In the genomic region with DNA sequence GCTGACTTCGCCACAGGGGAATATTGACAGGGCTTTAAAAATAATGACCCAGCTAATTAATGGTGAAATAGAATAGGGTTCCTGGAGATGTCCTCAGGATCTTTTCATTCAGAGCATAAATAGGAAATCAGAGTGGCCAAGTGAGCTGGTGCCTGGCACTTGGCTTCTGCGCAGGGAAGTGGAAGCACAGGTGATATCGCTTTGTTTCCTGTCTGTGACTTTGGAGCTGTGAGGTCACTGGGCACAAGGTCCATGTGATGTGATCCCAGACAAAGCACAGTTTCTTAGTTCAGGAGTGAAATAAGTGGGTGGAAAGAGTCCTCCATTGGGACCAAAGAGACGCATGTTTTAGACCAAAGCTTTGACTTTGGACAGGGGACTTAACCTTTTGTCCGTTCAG, we compare ENCODE assay signal across 15 cellular contexts.
DNase-seq lines count a peak whose midpoint lies in the region; FAIRE-seq and TF ChIP-seq lines count a peak whose summit lies in the region.
"Had no signal": no experiment of that assay in that cellular context is flagged by ENCODE, and none has a peak within 500 bp of the region (broad histone marks: within the 10 kb centered on the region; RNA-seq: fewer than 3 reads in every experiment).

No MANE protein-coding gene starts in this region.

- no peak overlapping the region for H3K27ac ChIP-seq in BLaER1
- no peak overlapping the region for H3K27ac ChIP-seq in astrocyte (ENCODE audit: low read depth, low read length)
- H3K27ac ChIP-seq in osteoblast (ENCODE audit: low read depth, low read length) = no peak overlapping the region
- no peak overlapping the region for H3K27ac ChIP-seq in coronary artery

- no peak for DNase-seq in astrocyte (ENCODE audit: low read depth)
- DNase-seq in osteoblast (ENCODE audit: insufficient read length, low spot score, missing footprints) = peak; percentile 23
- no peak for DNase-seq in GM03348 (ENCODE audit: low spot score)
- no peak for DNase-seq in AML-193 (lab: John Stamatoyannopoulos, UW)
- no peak for DNase-seq in coronary artery (ENCODE audit: low spot score)
- DNase-seq: ACHN; CD8-positive, alpha-beta memory T cell; DMS53 had no signal

- no peak for FAIRE-seq in astrocyte (lab: Jason Lieb, UNC)
- FAIRE-seq: H1, HepG2, HTR-8/SVneo had no signal

- peaks cover 10% of the 10 kb centered on the region for H3K27me3 Mint-ChIP-seq in astrocyte (ENCODE audit: low read depth, unreplicated experiment)
- peaks cover 9% of the 10 kb centered on the region for H3K27me3 Mint-ChIP-seq in nephron (ENCODE audit: low read depth)
- H3K27me3 Mint-ChIP-seq: B cell had no signal

- H2AFZ ChIP-seq in astrocyte (ENCODE audit: low read depth, low read length) (no peak overlapping the region), osteoblast (ENCODE audit: low read length) (no peak overlapping the region)

- no peak for TF ChIP-seq CTCF in astrocyte (IDR thresholded peaks at IDR 0.05; ENCODE audit: insufficient read depth, low read depth, low read length)
- TF ChIP-seq CTCF in nephron (IDR thresholded peaks at IDR 0.05; ENCODE audit: unreplicated experiment in 3 of 3) = no peak
- TF ChIP-seq CTCF in osteoblast (IDR thresholded peaks at IDR 0.05; ENCODE audit: extremely low read depth, low read depth, low read length) = no peak
- no peak for TF ChIP-seq CTCF in coronary artery (IDR thresholded peaks at IDR 0.05)

- H4K20me1 ChIP-seq in BLaER1 (no peaks in the 10 kb centered on the region), astrocyte (ENCODE audit: insufficient read depth, low read length) (no peaks in the 10 kb centered on the region), osteoblast (ENCODE audit: insufficient read depth, low read length) (no peaks in the 10 kb centered on the region)

- H3K4me2 ChIP-seq in BLaER1 (peak overlapping the region; percentile 74), astrocyte (ENCODE audit: low read length) (no peak overlapping the region), osteoblast (ENCODE audit: insufficient read depth, low read length) (no peak overlapping the region)

- H3K4me3 ChIP-seq in BLaER1 (no peak overlapping the region), astrocyte (ENCODE audit: insufficient read depth, low read depth, low read length) (no peak overlapping the region), osteoblast (ENCODE audit: insufficient read depth, low read length) (no peak overlapping the region), coronary artery (no peak overlapping the region)
- H3K4me3 ChIP-seq: HAP-1 had no signal

- H3K4me1 ChIP-seq in BLaER1 = peaks cover 22% of the 10 kb centered on the region
- H3K4me1 ChIP-seq in astrocyte (ENCODE audit: insufficient read depth, low read length) = peaks cover 6% of the 10 kb centered on the region
- no peaks in the 10 kb centered on the region for H3K4me1 ChIP-seq in osteoblast (ENCODE audit: insufficient read depth, low read length)
- H3K4me1 ChIP-seq: HAP-1 had no signal

- peak overlapping the region; percentile 16 for H3K27ac Mint-ChIP-seq in astrocyte (ENCODE audit: unreplicated experiment)
- H3K27ac Mint-ChIP-seq in nephron = peak overlapping the region in 2 of 3 experiments; percentile 5 to 42
- H3K27ac Mint-ChIP-seq: B cell; CD8-positive, alpha-beta memory T cell had no signal

- H3K9ac ChIP-seq in BLaER1 (no peak overlapping the region), astrocyte (ENCODE audit: low read length) (no peak overlapping the region)

- no peaks in the 10 kb centered on the region for H3K9me3 ChIP-seq in BLaER1
- H3K9me3 ChIP-seq in astrocyte (ENCODE audit: insufficient read depth, low read depth, low read length) = no peaks in the 10 kb centered on the region
- H3K9me3 ChIP-seq in osteoblast (ENCODE audit: low read depth, low read length) = no peaks in the 10 kb centered on the region
- H3K9me3 ChIP-seq: HAP-1 had no signal

- no peaks in the 10 kb centered on the region for H3K79me2 ChIP-seq in astrocyte (ENCODE audit: insufficient read depth, low read length)
- H3K79me2 ChIP-seq in osteoblast (ENCODE audit: insufficient read depth, low read length) = no peaks in the 10 kb centered on the region

- peaks cover 2% of the 10 kb centered on the region for H3K9me3 Mint-ChIP-seq in astrocyte (ENCODE audit: unreplicated experiment)
- H3K9me3 Mint-ChIP-seq in nephron = no peaks in the 10 kb centered on the region

- H3K4me3 Mint-ChIP-seq in astrocyte (ENCODE audit: unreplicated experiment) (no peak overlapping the region), nephron (no peak overlapping the region)
- H3K4me3 Mint-ChIP-seq: B cell; CD8-positive, alpha-beta memory T cell had no signal

- no peaks in the 10 kb centered on the region for H3K36me3 ChIP-seq in BLaER1
- no peaks in the 10 kb centered on the region for H3K36me3 ChIP-seq in astrocyte (ENCODE audit: insufficient read depth, low read length)
- H3K36me3 ChIP-seq in osteoblast (ENCODE audit: insufficient read depth, low read length) = no peaks in the 10 kb centered on the region
- H3K36me3 ChIP-seq: HAP-1 had no signal

- no peaks in the 10 kb centered on the region for H3K27me3 ChIP-seq in BLaER1
- no peaks in the 10 kb centered on the region for H3K27me3 ChIP-seq in astrocyte (ENCODE audit: insufficient read depth, low read length)
- H3K27me3 ChIP-seq in osteoblast (ENCODE audit: insufficient read depth, low read length) = no peaks in the 10 kb centered on the region

- no peaks in the 10 kb centered on the region for H3K36me3 Mint-ChIP-seq in astrocyte (ENCODE audit: low read depth, unreplicated experiment)
- H3K36me3 Mint-ChIP-seq in nephron (ENCODE audit: low read depth) = no peaks in the 10 kb centered on the region
- H3K36me3 Mint-ChIP-seq: CD8-positive, alpha-beta memory T cell had no signal

- H3K4me1 Mint-ChIP-seq in astrocyte (ENCODE audit: low read depth, unreplicated experiment) (peaks cover 38% of the 10 kb centered on the region), nephron (peaks cover 47% of the 10 kb centered on the region)
- H3K4me1 Mint-ChIP-seq: B cell; CD8-positive, alpha-beta memory T cell had no signal
